ENCODE assay signal across 8 cellular contexts in the genomic region with DNA sequence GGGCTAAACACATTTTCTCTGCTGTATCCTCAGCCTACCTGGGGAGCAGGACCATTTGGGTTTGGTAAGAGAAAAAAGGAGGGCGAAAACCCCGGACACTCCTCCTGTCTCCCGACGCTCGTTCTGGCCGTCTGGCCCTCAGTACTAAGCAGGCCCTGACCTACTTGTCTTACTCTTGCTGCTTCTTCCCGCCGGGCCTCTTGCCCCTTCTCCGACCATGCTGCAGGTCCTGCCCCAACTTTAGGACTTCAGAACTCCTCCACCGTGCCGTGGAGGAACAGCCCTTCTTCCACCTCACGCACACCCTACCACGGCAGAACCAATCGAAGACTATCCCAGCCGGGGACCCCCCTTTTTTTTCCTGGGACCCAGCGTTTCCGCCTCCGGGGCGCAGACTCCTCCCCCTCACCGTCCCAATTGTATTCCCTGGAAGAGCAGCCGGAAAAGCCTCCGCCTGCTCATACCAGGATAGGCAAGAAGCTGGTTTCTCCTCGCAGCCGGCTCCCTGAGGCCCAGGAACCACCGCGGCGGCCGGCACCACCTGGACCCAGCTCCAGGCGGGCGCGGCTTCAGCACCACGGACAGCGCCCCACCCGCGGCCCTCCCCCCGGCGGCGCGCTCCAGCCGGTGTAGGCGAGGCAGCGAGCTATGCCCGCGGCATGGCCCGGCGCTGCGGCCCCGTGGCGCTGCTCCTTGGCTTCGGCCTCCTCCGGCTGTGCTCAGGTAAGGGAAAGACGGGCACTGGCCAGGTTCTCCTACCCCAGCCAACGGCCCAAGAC. TPM values are rescaled to one million over a fixed set of nuclear protein-coding genes. Genes with fewer than 3 reads are reported as not detected.
A peak's percentile ranks its signal among the peaks of the same experiment; 100 is the strongest.
DNase-seq lines count a peak whose midpoint lies in the region; ATAC-seq, FAIRE-seq and TF ChIP-seq lines count a peak whose summit lies in the region.

Gene CHRNB2, plus strand, starts transcription at position 393 of the 779 bp plus-strand sequence. Its CDS starts 267 bp downstream, at position 660.

- no peaks in the 10 kb centered on the region for H3K36me3 ChIP-seq in smooth muscle cell (ENCODE audit: low read depth)

- DNase-seq in GM12891 (ENCODE audit: insufficient read length, low spot score) (peak; percentile 93), NCI-H146 (lab: John Stamatoyannopoulos, UW) (peak; percentile 86), T1000 (lab: John Stamatoyannopoulos, UW) (peak; percentile 50), astrocyte of the spinal cord (ENCODE audit: low read depth, low spot score) (peak; percentile 26), smooth muscle cell (lab: John Stamatoyannopoulos, UW; ENCODE audit: unreplicated experiment) (peak; percentile 34)

- in situ Hi-C loops in astrocyte of the spinal cord (cut with HindIII; ENCODE audit: low sequenced_read_pairs), result no loop called here

- WGBS in smooth muscle cell (ENCODE audit: low lambda C conversion rate), result 7% methylated on average over 49 of the region's 53 CpGs

- no peaks in the 10 kb centered on the region for H3K79me2 ChIP-seq in smooth muscle cell (ENCODE audit: low read depth)

- H3K27ac ChIP-seq in smooth muscle cell (ENCODE audit: low read depth), result no peak within 1 kb of the TSS

- H3K27me3 ChIP-seq in smooth muscle cell (ENCODE audit: low read depth), result peaks cover 54% of the 10 kb centered on the region

- H3K4me2 ChIP-seq in smooth muscle cell, result peak within 1 kb of the TSS; percentile 82

- H3F3A ChIP-seq in smooth muscle cell (ENCODE audit: low read depth), result no peaks in the 10 kb centered on the region

- H3K9ac ChIP-seq in smooth muscle cell (ENCODE audit: low read depth), result no peak within 1 kb of the TSS

- H4K20me1 ChIP-seq in smooth muscle cell (ENCODE audit: low read depth), result no peaks in the 10 kb centered on the region

- TF ChIP-seq CTCF in astrocyte of the spinal cord (IDR thresholded peaks at IDR 0.05; ENCODE audit: low read depth, low read length), result no peak
- TF ChIP-seq CTCF in smooth muscle cell (IDR thresholded peaks at IDR 0.05; ENCODE audit: borderline replicate concordance, insufficient read depth, poor library complexity, severe bottlenecking), result no peak

- H3K9me3 ChIP-seq in iPS-18c (ENCODE audit: control insufficient read depth, insufficient read depth, low read length) (peaks cover 2% of the 10 kb centered on the region), smooth muscle cell (replicated peaks; ENCODE audit: low read depth) (no peaks in the 10 kb centered on the region)

- H3K4me1 ChIP-seq in smooth muscle cell (ENCODE audit: low read depth), result peaks cover 4% of the 10 kb centered on the region

- TF ChIP-seq POLR2A in GM12891 (IDR thresholded peaks at IDR 0.05; ENCODE audit: low read depth, low read length), result no peak

- H2AFZ ChIP-seq in smooth muscle cell (ENCODE audit: low read depth), result no peak within 1 kb of the TSS

- FAIRE-seq in GM12891 (lab: Jason Lieb, UNC), result peak; percentile 81

- no peak for ATAC-seq in HG02938 (IDR thresholded peaks at IDR 0.05; ENCODE audit: unreplicated experiment)
- no peak for ATAC-seq in HG02870 (IDR thresholded peaks at IDR 0.05; ENCODE audit: unreplicated experiment)

- H3K4me3 ChIP-seq in astrocyte of the spinal cord (ENCODE audit: low read depth, low read length) (no peak within 1 kb of the TSS), iPS-18c (ENCODE audit: insufficient read depth, low read depth, low read length) (peak within 1 kb of the TSS; percentile 74), smooth muscle cell (peak within 1 kb of the TSS; percentile 34)

TF ChIP-seq in GM12891, 5 proteins besides CTCF, POLR2A, EP300 and RAD21:
- TF ChIP-seq SPI1 (IDR thresholded peaks at IDR 0.05; ENCODE audit: low read depth, low read length) (no peak), TAF1 (IDR thresholded peaks at IDR 0.05; ENCODE audit: low read depth, low read length) (no peak), PAX5 (IDR thresholded peaks at IDR 0.05; ENCODE audit: insufficient read depth, low read length, severe bottlenecking) (no peak), POU2F2 (IDR thresholded peaks at IDR 0.05; ENCODE audit: low read depth, low read length) (no peak), POLR2AphosphoS5 (IDR thresholded peaks at IDR 0.05; ENCODE audit: low read depth, low read length) (no peak)

RNA-seq across cellular contexts. Expression of gene CHRNB2, which starts in this region (rescaled TPM):
- polyA plus RNA-seq in GM12891 (2012; ENCODE audit: low read depth, missing spikeins), result 0.05 TPM
- total RNA-seq in smooth muscle cell, result 1.8 TPM in 1 of 2 replicates, not detected in the other
- polyA plus RNA-seq in smooth muscle cell, result not detected in 2 replicates

Comparison
In these comparisons a context has a peak if more than half of its experiments do, and no peak if none do; other contexts are left out.
1. DNase-seq: peak in every context shown above with its lines; median percentile 93 in GM12891; 86 in NCI-H146; 50 in T1000; 34 in smooth muscle cell; 26 in astrocyte of the spinal cord.